In the genomic region with DNA sequence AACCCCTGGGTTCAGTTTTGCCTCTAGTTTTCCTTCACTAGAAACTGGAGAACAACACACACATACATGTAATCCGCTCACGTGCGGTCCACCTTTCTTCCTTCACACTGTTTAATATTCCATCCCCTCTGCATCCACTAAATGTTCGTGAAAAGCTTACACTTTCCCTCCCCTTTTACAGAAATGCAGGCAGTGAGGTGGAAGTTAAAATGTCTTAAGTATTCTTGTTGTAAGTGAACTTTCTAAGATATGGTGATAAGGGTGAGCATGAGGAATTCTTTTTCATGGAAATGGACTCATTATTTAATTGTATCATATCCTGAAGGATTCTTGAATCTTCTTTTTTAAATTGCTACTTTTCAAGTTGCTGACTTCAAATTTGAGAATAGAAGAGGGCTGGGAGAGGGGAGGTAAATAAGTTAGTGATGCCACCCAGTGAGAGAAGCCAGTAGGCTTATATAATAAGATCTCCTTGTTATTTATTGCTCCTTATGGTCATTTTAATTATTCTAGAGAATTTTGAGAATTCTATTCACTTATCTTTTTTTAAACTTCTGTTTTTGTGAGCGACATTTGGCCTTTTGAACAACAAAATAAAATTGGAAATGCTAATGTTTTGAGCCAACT, we compare ENCODE assay signal across 12 cellular contexts.
DNase-seq lines count a peak whose midpoint lies in the region; ATAC-seq and TF ChIP-seq lines count a peak whose summit lies in the region.
"Had no signal": no experiment of that assay in that cellular context is flagged by ENCODE, and none has a peak within 500 bp of the region (broad histone marks: within the 10 kb centered on the region; RNA-seq: fewer than 3 reads in every experiment).

No MANE protein-coding gene starts in this region.

- H3K4me2 ChIP-seq in H9 (ENCODE audit: insufficient read depth, insufficient read length, low read length), result no peak overlapping the region

- no peak overlapping the region for H4K8ac ChIP-seq in H9 (replicated peaks; ENCODE audit: insufficient read length, low read depth, low read length)

- H3K4me3 ChIP-seq in A673 (ENCODE audit: low read depth, low read length, poor library complexity, severe bottlenecking) (no peak overlapping the region), adrenal gland (no peak overlapping the region)
- no peak overlapping the region for H3K4me3 ChIP-seq in naive thymus-derived CD4-positive, alpha-beta T cell (ENCODE audit: low read length)
- H3K4me3 ChIP-seq: K562 had no signal

- no peaks in the 10 kb centered on the region for H3K27me3 ChIP-seq in A673 (replicated peaks; ENCODE audit: insufficient read depth, low read depth, low read length, poor library complexity)
- no peaks in the 10 kb centered on the region for H3K27me3 ChIP-seq in H9 (ENCODE audit: insufficient read depth, low read length)
- H3K27me3 ChIP-seq in naive thymus-derived CD4-positive, alpha-beta T cell (ENCODE audit: control insufficient read depth in 2 of 2, insufficient read depth in 2 of 2, low read length in 2 of 2), result no peaks in the 10 kb centered on the region
- H3K27me3 ChIP-seq in adrenal gland, result no peaks in the 10 kb centered on the region

- H2BK15ac ChIP-seq in H9 (ENCODE audit: low read depth, low read length), result no peak overlapping the region

- no peak overlapping the region for H3K56ac ChIP-seq in H9 (ENCODE audit: insufficient read length, low read depth, low read length)

- H4K5ac ChIP-seq in H9 (ENCODE audit: insufficient read length, low read depth, low read length), result no peak overlapping the region

- peak overlapping the region; percentile 10 for H3T11ph ChIP-seq in H9 (ENCODE audit: low read length)

- POLR2A ChIA-PET in A673 (lab: Charles Lee; ENCODE audit: low non-redundant PET), result no interaction called here
- POLR2A ChIA-PET in naive thymus-derived CD4-positive, alpha-beta T cell (lab: Charles Lee), result no interaction called here

- no peaks in the 10 kb centered on the region for H3K23me2 ChIP-seq in H9 (ENCODE audit: insufficient read length, low read depth, low read length, poor library complexity, severe bottlenecking)

- H3K27ac Mint-ChIP-seq in H9 (peak overlapping the region; percentile 96 to 98 (median 96)), chondrocyte (ENCODE audit: unreplicated experiment) (peak overlapping the region; percentile 82)
- H3K27ac Mint-ChIP-seq in naive thymus-derived CD4-positive, alpha-beta T cell, result peak overlapping the region in 7 of 9 donors; percentile 19 to 79 (median 58)

- H3K79me2 ChIP-seq in H9 (ENCODE audit: insufficient read depth, low read length), result no peaks in the 10 kb centered on the region

- no peak overlapping the region for H2AFZ ChIP-seq in H9 (ENCODE audit: low read length)

- no peak overlapping the region for H3K14ac ChIP-seq in H9 (ENCODE audit: insufficient read depth, low read length)

- no peak overlapping the region for H2BK20ac ChIP-seq in H9 (ENCODE audit: low read depth, low read length, poor library complexity, severe bottlenecking)

- intact Hi-C loops in A673 (cut with micrococcal nuclease; ENCODE audit: unreplicated experiment), result loop anchor here (10.0 kb wide), 1 partner anchor 187 kb away; no protein-coding TSS in a partner anchor
- intact Hi-C loops in naive thymus-derived CD4-positive, alpha-beta T cell (cut with micrococcal nuclease), result loop anchor here in 1 of 2 donors (1.0 to 2.0 kb wide), 3 partner anchors 15 to 191 kb away; partner anchors contain the start of gene TLE4
- intact Hi-C loops in adrenal gland (cut with DNase I), result no loop called here

- no peak overlapping the region for H3K23ac ChIP-seq in H9 (ENCODE audit: insufficient read length, low read depth, low read length)

- no peak for ATAC-seq in naive thymus-derived CD4-positive, alpha-beta T cell
- ATAC-seq: K562; stimulated activated naive CD8-positive, alpha-beta T cell treated with anti-CD3 and anti-CD28 coated beads, Interleukin-15, amount 100 ng/mL, for 72 hours had no signal

- H3K4me1 ChIP-seq in A673 (ENCODE audit: insufficient read depth, low read length, poor library complexity, severe bottlenecking) (peaks cover 46% of the 10 kb centered on the region), H9 (ENCODE audit: insufficient read depth, low read length) (peaks cover 17% of the 10 kb centered on the region), adrenal gland (replicated peaks in 1 of 2) (peaks cover 0 to 10% of the 10 kb centered on the region in 2 donors)
- H3K4me1 ChIP-seq in naive thymus-derived CD4-positive, alpha-beta T cell (ENCODE audit: control insufficient read depth in 2 of 2, insufficient read depth in 2 of 2, low read length in 2 of 2), result peaks cover 5 to 9% of the 10 kb centered on the region in 2 donors

- CTCF ChIA-PET in A673 (lab: Charles Lee), result no interaction called here
- CTCF ChIA-PET in naive thymus-derived CD4-positive, alpha-beta T cell (lab: Charles Lee), result no interaction called here

- H3K27me3 Mint-ChIP-seq in H9 (ENCODE audit: low read depth), result no peaks in the 10 kb centered on the region
- H3K27me3 Mint-ChIP-seq in chondrocyte (ENCODE audit: low read depth), result no peaks in the 10 kb centered on the region
- no peaks in the 10 kb centered on the region for H3K27me3 Mint-ChIP-seq in naive thymus-derived CD4-positive, alpha-beta T cell
- H3K27me3 Mint-ChIP-seq: stimulated activated naive CD8-positive, alpha-beta T cell treated with anti-CD3 and anti-CD28 coated beads, Interleukin-15, amount 100 ng/mL, for 72 hours had no signal

- DNase-seq in A673 (ENCODE audit: low spot score) (peak; percentile 24), H9 (no peak), chondrocyte (ENCODE audit: low spot score) (no peak), A172 (ENCODE audit: low spot score) (no peak), adrenal gland (no peak), NCI-H1048 (lab: John Stamatoyannopoulos, UW) (no peak)
- no peak for DNase-seq in naive thymus-derived CD4-positive, alpha-beta T cell
- DNase-seq in stimulated activated CD4-positive, alpha-beta T cell treated with anti-CD3 and anti-CD28 coated beads, Interleukin-2, amount 100 ng/mL, for 24 hours, result no peak
- DNase-seq: NCI-H446 treated with DMSO at 0.1 percent for 48 hours; stimulated activated naive CD8-positive, alpha-beta T cell treated with anti-CD3 and anti-CD28 coated beads, Interleukin-15, amount 100 ng/mL, for 72 hours had no signal

- H3K4me1 Mint-ChIP-seq in H9, result peaks cover 47 to 61% of the 10 kb centered on the region in 2 experiments
- H3K4me1 Mint-ChIP-seq in chondrocyte (ENCODE audit: low read depth), result peaks cover 50% of the 10 kb centered on the region
- H3K4me1 Mint-ChIP-seq in naive thymus-derived CD4-positive, alpha-beta T cell, result peaks cover 15 to 74% (median 37%) of the 10 kb centered on the region in 7 donors

- no CpG with 5 or more reads among the region's 5 CpGs for WGBS in H9 (ENCODE audit: extremely low coverage, insufficient read length, low lambda C conversion rate)
- 84 to 90% (median 87%) methylated on average over 5 of the region's 5 CpGs for WGBS in adrenal gland, 4 donors

- peak overlapping the region; percentile 0 for H3K27ac ChIP-seq in A673 (ENCODE audit: low read depth, low read length, poor library complexity, severe bottlenecking)
- H3K27ac ChIP-seq in H9 (ENCODE audit: insufficient read length, low read depth, low read length), result peak overlapping the region; percentile 48
- no peak overlapping the region for H3K27ac ChIP-seq in naive thymus-derived CD4-positive, alpha-beta T cell (ENCODE audit: low read depth, low read length)
- H3K27ac ChIP-seq in adrenal gland, result no peak overlapping the region
- H3K27ac ChIP-seq: VCaP had no signal

- no peak overlapping the region for H3K9ac ChIP-seq in H9 (ENCODE audit: extremely low read depth, insufficient read length, low read length)

- H4K91ac ChIP-seq in H9 (ENCODE audit: insufficient read length, low read depth, low read length), result no peak overlapping the region

- H2BK12ac ChIP-seq in H9 (ENCODE audit: insufficient read length, low read depth, low read length), result no peak overlapping the region

- H3K4ac ChIP-seq in H9 (ENCODE audit: low read depth, low read length), result no peak overlapping the region

- TF ChIP-seq CTCF in A673 (conservative IDR thresholded peaks at IDR 0.05; ENCODE audit: low read depth, low read length) (no peak), H9 (conservative IDR thresholded peaks at IDR 0.05) (no peak), chondrocyte (IDR thresholded peaks at IDR 0.05) (no peak), adrenal gland (IDR thresholded peaks at IDR 0.05) (no peak)

- peak overlapping the region; percentile 45 for H3K18ac ChIP-seq in H9 (ENCODE audit: insufficient read length, low read depth, low read length)

- no peaks in the 10 kb centered on the region for H3K9me3 Mint-ChIP-seq in H9
- H3K9me3 Mint-ChIP-seq in chondrocyte (ENCODE audit: low read depth), result no peaks in the 10 kb centered on the region
- no peaks in the 10 kb centered on the region for H3K9me3 Mint-ChIP-seq in naive thymus-derived CD4-positive, alpha-beta T cell
- H3K9me3 Mint-ChIP-seq: stimulated activated naive CD8-positive, alpha-beta T cell treated with anti-CD3 and anti-CD28 coated beads, Interleukin-15, amount 100 ng/mL, for 72 hours had no signal

- no peaks in the 10 kb centered on the region for H4K20me1 ChIP-seq in H9 (ENCODE audit: control insufficient read depth, insufficient read depth, insufficient read length)

- H3K36me3 Mint-ChIP-seq in H9 (ENCODE audit: insufficient read depth in 1 of 3, low read depth in 3 of 3) (peaks cover 0 to 3% (median 2%) of the 10 kb centered on the region in 3 experiments; a peak in 4 of 7 replicates), chondrocyte (ENCODE audit: low read depth) (peaks cover 6% of the 10 kb centered on the region)
- H3K36me3 Mint-ChIP-seq in naive thymus-derived CD4-positive, alpha-beta T cell, result peaks cover 0 to 29% (median 12%) of the 10 kb centered on the region in 5 donors

- peak overlapping the region; percentile 69 for H2BK120ac ChIP-seq in H9 (ENCODE audit: low read depth, low read length, poor library complexity, severe bottlenecking)

- H2BK5ac ChIP-seq in H9 (ENCODE audit: insufficient read length, low read length), result no peak overlapping the region

- H3K4me3 Mint-ChIP-seq in H9, result peak overlapping the region in 1 of 2 experiments; percentile 78; a peak in 3 of 5 replicates
- H3K4me3 Mint-ChIP-seq in chondrocyte (ENCODE audit: unreplicated experiment), result no peak overlapping the region
- H3K4me3 Mint-ChIP-seq in naive thymus-derived CD4-positive, alpha-beta T cell, result peak overlapping the region in 4 of 10 donors; percentile 12 to 63 (median 24)
- H3K4me3 Mint-ChIP-seq: stimulated activated naive CD8-positive, alpha-beta T cell treated with anti-CD3 and anti-CD28 coated beads, Interleukin-15, amount 100 ng/mL, for 72 hours had no signal

- no peak for TF ChIP-seq POLR2A in adrenal gland (IDR thresholded peaks at IDR 0.05)

- H3K36me3 ChIP-seq in A673 (ENCODE audit: insufficient read depth, low read length, poor library complexity, severe bottlenecking), result no peaks in the 10 kb centered on the region
- peaks cover 0 to 3% (median 0%) of the 10 kb centered on the region in 3 experiments for H3K36me3 ChIP-seq in naive thymus-derived CD4-positive, alpha-beta T cell (ENCODE audit: control insufficient read depth in 2 of 3, insufficient read depth in 3 of 3, low read length in 3 of 3)
- no peaks in the 10 kb centered on the region for H3K36me3 ChIP-seq in adrenal gland (replicated peaks in 1 of 2)

- H2AK5ac ChIP-seq in H9 (ENCODE audit: insufficient read length, low read length), result no peak overlapping the region

- no peaks in the 10 kb centered on the region for H3K9me3 ChIP-seq in A673 (ENCODE audit: low read depth, low read length, poor library complexity, severe bottlenecking)
- no peaks in the 10 kb centered on the region for H3K9me3 ChIP-seq in H9 (ENCODE audit: control insufficient read depth, low read depth, low read length)
- H3K9me3 ChIP-seq in naive thymus-derived CD4-positive, alpha-beta T cell (ENCODE audit: control insufficient read depth in 2 of 3, low read length in 3 of 3), result no peaks in the 10 kb centered on the region
- no peaks in the 10 kb centered on the region for H3K9me3 ChIP-seq in adrenal gland (replicated peaks in 1 of 3)

- no peaks in the 10 kb centered on the region for H3K79me1 ChIP-seq in H9 (ENCODE audit: insufficient read depth, low read depth, low read length, poor library complexity, severe bottlenecking)

- no TSS peak for BruUV-seq in A673 (replicated peaks; lab: Mats Ljungman, UMichigan)

Comparison
In these comparisons a context has a peak if more than half of its experiments do, and no peak if none do; other contexts are left out.
1. H3K27ac ChIP-seq: peak in A673 (single experiment) and H9 (single experiment); none in naive thymus-derived CD4-positive, alpha-beta T cell (single experiment) and adrenal gland (0 of 5).
2. Peak in every context shown above with its lines, with median percentiles within 50 percentile points of each other: H3K27ac Mint-ChIP-seq.